ENCODE assay signal across 1 cellular context in the genomic region with DNA sequence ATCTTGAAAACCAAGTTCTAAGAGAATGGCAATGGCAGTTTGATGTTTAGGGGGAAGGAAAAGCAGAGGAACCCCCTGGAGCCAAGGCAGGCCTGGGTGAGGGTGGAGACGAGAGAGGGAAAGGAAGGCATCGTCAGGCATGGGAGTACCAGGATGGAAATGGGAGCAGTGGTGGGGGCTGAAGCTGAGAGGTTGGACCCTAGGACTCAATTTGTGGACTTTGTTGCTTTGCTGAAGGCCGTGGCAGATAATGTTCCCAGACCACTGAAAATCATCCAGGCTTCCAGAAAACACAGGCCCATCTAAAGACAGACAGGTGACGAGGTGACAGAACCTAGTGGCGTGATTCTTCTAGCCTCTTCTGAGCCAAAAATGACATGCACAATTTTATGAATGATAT.
TF ChIP-seq lines count a peak whose summit lies in the region.

No MANE protein-coding gene starts in this region.

TF ChIP-seq in HepG2, 621 proteins besides CTCF, POLR2A, EP300 and RAD21 (continued from another document):
- TF ChIP-seq, protein P1, sequence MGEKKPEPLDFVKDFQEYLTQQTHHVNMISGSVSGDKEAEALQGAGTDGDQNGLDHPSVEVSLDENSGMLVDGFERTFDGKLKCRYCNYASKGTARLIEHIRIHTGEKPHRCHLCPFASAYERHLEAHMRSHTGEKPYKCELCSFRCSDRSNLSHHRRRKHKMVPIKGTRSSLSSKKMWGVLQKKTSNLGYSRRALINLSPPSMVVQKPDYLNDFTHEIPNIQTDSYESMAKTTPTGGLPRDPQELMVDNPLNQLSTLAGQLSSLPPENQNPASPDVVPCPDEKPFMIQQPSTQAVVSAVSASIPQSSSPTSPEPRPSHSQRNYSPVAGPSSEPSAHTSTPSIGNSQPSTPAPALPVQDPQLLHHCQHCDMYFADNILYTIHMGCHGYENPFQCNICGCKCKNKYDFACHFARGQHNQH (CRISPR knock-in tag; IDR thresholded peaks at IDR 0.05), result no peak
- TF ChIP-seq, protein P2, sequence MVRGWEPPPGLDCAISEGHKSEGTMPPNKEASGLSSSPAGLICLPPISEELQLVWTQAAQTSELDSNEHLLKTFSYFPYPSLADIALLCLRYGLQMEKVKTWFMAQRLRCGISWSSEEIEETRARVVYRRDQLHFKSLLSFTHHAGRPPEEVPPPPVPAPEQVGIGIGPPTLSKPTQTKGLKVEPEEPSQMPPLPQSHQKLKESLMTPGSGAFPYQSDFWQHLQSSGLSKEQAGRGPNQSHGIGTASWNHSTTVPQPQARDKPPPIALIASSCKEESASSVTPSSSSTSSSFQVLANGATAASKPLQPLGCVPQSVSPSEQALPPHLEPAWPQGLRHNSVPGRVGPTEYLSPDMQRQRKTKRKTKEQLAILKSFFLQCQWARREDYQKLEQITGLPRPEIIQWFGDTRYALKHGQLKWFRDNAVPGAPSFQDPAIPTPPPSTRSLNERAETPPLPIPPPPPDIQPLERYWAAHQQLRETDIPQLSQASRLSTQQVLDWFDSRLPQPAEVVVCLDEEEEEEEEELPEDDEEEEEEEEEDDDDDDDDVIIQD (CRISPR knock-in tag; IDR thresholded peaks at IDR 0.05; ENCODE audit: low read depth), result peak; percentile 37; the same call in 1 of the 2 replicates
- TF ChIP-seq KLF9 (CRISPR knock-in tag; IDR thresholded peaks at IDR 0.05; ENCODE audit: low read depth) (no peak), ZNF253 (CRISPR knock-in tag; IDR thresholded peaks at IDR 0.05; ENCODE audit: borderline replicate concordance) (no peak), KAT8 (CRISPR knock-in tag; IDR thresholded peaks at IDR 0.05) (no peak), KDM5A (IDR thresholded peaks at IDR 0.05; ENCODE audit: borderline replicate concordance, low read length) (no peak; the same call in 1 of the 2 replicates), ZNF570 (CRISPR knock-in tag; IDR thresholded peaks at IDR 0.05; ENCODE audit: borderline replicate concordance) (no peak), ZNF644 (CRISPR knock-in tag; IDR thresholded peaks at IDR 0.05; ENCODE audit: low read depth) (0 out of 2 replicates have a peak, but pooled peaks have one; percentile 18), SP1 (IDR thresholded peaks at IDR 0.05) (no peak), SP1 (CRISPR knock-in tag; IDR thresholded peaks at IDR 0.05) (no peak), ZNF562 (CRISPR knock-in tag; IDR thresholded peaks at IDR 0.05; ENCODE audit: borderline replicate concordance) (no peak), HOXA3 (CRISPR knock-in tag; IDR thresholded peaks at IDR 0.05) (0 out of 2 replicates have a peak, but pooled peaks have one; percentile 15), ZFP82 (CRISPR knock-in tag; IDR thresholded peaks at IDR 0.05; ENCODE audit: borderline replicate concordance) (no peak), KAT2B (IDR thresholded peaks at IDR 0.05; ENCODE audit: borderline replicate concordance, low read depth, low read length) (no peak), ZNF674 (CRISPR knock-in tag; IDR thresholded peaks at IDR 0.05; ENCODE audit: low read depth) (no peak), ISL2 (CRISPR knock-in tag; IDR thresholded peaks at IDR 0.05) (no peak), ZNF747 (CRISPR knock-in tag; IDR thresholded peaks at IDR 0.05; ENCODE audit: borderline replicate concordance) (no peak), SOX6 (IDR thresholded peaks at IDR 0.05) (no peak), SOX6 (CRISPR knock-in tag; IDR thresholded peaks at IDR 0.05) (no peak), RARA (CRISPR knock-in tag; IDR thresholded peaks at IDR 0.05) (peak; percentile 36; the same call in 1 of the 2 replicates), ZNF460 (CRISPR knock-in tag; IDR thresholded peaks at IDR 0.05; ENCODE audit: borderline replicate concordance) (no peak)
- TF ChIP-seq, protein P3, sequence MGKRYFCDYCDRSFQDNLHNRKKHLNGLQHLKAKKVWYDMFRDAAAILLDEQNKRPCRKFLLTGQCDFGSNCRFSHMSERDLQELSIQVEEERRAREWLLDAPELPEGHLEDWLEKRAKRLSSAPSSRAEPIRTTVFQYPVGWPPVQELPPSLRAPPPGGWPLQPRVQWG (CRISPR knock-in tag; IDR thresholded peaks at IDR 0.05; ENCODE audit: borderline replicate concordance, low read depth), result no peak
- TF ChIP-seq, protein P4, sequence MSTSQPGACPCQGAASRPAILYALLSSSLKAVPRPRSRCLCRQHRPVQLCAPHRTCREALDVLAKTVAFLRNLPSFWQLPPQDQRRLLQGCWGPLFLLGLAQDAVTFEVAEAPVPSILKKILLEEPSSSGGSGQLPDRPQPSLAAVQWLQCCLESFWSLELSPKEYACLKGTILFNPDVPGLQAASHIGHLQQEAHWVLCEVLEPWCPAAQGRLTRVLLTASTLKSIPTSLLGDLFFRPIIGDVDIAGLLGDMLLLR (CRISPR knock-in tag; IDR thresholded peaks at IDR 0.05), result no peak
- TF ChIP-seq, protein P5, sequence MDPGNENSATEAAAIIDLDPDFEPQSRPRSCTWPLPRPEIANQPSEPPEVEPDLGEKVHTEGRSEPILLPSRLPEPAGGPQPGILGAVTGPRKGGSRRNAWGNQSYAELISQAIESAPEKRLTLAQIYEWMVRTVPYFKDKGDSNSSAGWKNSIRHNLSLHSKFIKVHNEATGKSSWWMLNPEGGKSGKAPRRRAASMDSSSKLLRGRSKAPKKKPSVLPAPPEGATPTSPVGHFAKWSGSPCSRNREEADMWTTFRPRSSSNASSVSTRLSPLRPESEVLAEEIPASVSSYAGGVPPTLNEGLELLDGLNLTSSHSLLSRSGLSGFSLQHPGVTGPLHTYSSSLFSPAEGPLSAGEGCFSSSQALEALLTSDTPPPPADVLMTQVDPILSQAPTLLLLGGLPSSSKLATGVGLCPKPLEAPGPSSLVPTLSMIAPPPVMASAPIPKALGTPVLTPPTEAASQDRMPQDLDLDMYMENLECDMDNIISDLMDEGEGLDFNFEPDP (CRISPR knock-in tag; conservative IDR thresholded peaks at IDR 0.05), result no peak
- TF ChIP-seq, protein P6, sequence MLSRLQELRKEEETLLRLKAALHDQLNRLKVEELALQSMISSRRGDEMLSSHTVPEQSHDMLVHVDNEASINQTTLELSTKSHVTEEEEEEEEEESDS (CRISPR knock-in tag; IDR thresholded peaks at IDR 0.05; ENCODE audit: borderline replicate concordance), result no peak
TF ChIP-seq in HepG2: peak in this region for 16.
